ENCODE assay signal across 10 cellular contexts in genomic region chr3:169145551-169145950, GRCh38.
DNase-seq lines count a peak whose midpoint lies in the region; ATAC-seq and TF ChIP-seq lines count a peak whose summit lies in the region.
"Had no signal": no experiment of that assay in that cellular context is flagged by ENCODE, and none has a peak within 500 bp of the region (broad histone marks: within the 10 kb centered on the region; RNA-seq: fewer than 3 reads in every experiment).

No MANE protein-coding gene starts in this region.

- no peak overlapping the region for H3K27ac Mint-ChIP-seq in chondrocyte (ENCODE audit: unreplicated experiment)
- H3K27ac Mint-ChIP-seq: activated CD8-positive, alpha-beta T cell treated with anti-CD3 and anti-CD28 coated beads for 36 hours had no signal

- H3K4me3 ChIP-seq in SK-N-SH (ENCODE audit: low read depth in 2 of 2, low read length in 1 of 2), result peak overlapping the region in 1 of 2 experiments; percentile 65; a peak in 2 of 4 replicates
- peak overlapping the region; percentile 57 for H3K4me3 ChIP-seq in lower lobe of right lung
- peak overlapping the region; percentile 50 for H3K4me3 ChIP-seq in suprapubic skin

- H3K27me3 Mint-ChIP-seq in chondrocyte (ENCODE audit: low read depth), result no peaks in the 10 kb centered on the region

- DNase-seq in SK-N-SH, result no peak
- DNase-seq in chondrocyte (ENCODE audit: low spot score), result no peak
- DNase-seq in lower lobe of right lung, result no peak
- DNase-seq in suprapubic skin (ENCODE audit: low spot score in 2 of 2), result no peak
- no peak for DNase-seq in GF-D8 (lab: John Stamatoyannopoulos, UW)
- no peak for DNase-seq in NCI-H2029 treated with DMSO at 0.1 percent for 48 hours (lab: John Stamatoyannopoulos, UW)
- DNase-seq: activated CD8-positive, alpha-beta T cell treated with anti-CD3 and anti-CD28 coated beads for 36 hours; MV-4-11 had no signal

- H3K79me2 ChIP-seq in SK-N-SH (ENCODE audit: insufficient read depth), result no peaks in the 10 kb centered on the region

- TF ChIP-seq CTCF in SK-N-SH (IDR thresholded peaks at IDR 0.05), result no peak
- TF ChIP-seq CTCF in chondrocyte (IDR thresholded peaks at IDR 0.05), result no peak
- TF ChIP-seq CTCF in lower lobe of right lung (IDR thresholded peaks at IDR 0.05), result no peak
- TF ChIP-seq CTCF in suprapubic skin (IDR thresholded peaks at IDR 0.05), result no peak

- H3K36me3 ChIP-seq in SK-N-SH (replicated peaks in 1 of 2; ENCODE audit: control insufficient read depth in 1 of 2, insufficient read depth in 2 of 2, low read length in 1 of 2) (no peaks in the 10 kb centered on the region), lower lobe of right lung (no peaks in the 10 kb centered on the region), suprapubic skin (no peaks in the 10 kb centered on the region)

- no peaks in the 10 kb centered on the region for H3K9me2 ChIP-seq in SK-N-SH

- POLR2A ChIA-PET in SK-N-SH (lab: Yijun Ruan, JAX), result no interaction called here

- H3K4me2 ChIP-seq in SK-N-SH, result peak overlapping the region; percentile 85; the same call in 1 of the 2 replicates

- no peak for TF ChIP-seq RAD21 in SK-N-SH (IDR thresholded peaks at IDR 0.05; ENCODE audit: low read length)

- CTCF ChIA-PET in SK-N-SH (lab: Yijun Ruan, JAX), result interaction anchor here (3.4 to 10.1 kb wide), 2 partner anchors 13 to 518 kb away, joined by 24 to 322 read pairs; partner anchors contain the start of gene MECOM

- H3K9me3 Mint-ChIP-seq in chondrocyte (ENCODE audit: low read depth), result no peaks in the 10 kb centered on the region
- H3K9me3 Mint-ChIP-seq: activated CD8-positive, alpha-beta T cell treated with anti-CD3 and anti-CD28 coated beads for 36 hours had no signal

- no peaks in the 10 kb centered on the region for H3F3A ChIP-seq in SK-N-SH (replicated peaks; ENCODE audit: insufficient read depth)

- H2AFZ ChIP-seq in SK-N-SH (ENCODE audit: low read depth), result peak overlapping the region; percentile 93; the same call in 1 of the 2 replicates

- 9% methylated on average over 3 of the region's 3 CpGs for WGBS in SK-N-SH (ENCODE audit: low lambda C conversion rate)
- 25% methylated on average over 3 of the region's 3 CpGs for WGBS in suprapubic skin

- H4K20me1 ChIP-seq in SK-N-SH (ENCODE audit: insufficient read depth), result no peaks in the 10 kb centered on the region

- H3K4me1 Mint-ChIP-seq in chondrocyte (ENCODE audit: low read depth), result peaks cover 31% of the 10 kb centered on the region

- H3K36me3 Mint-ChIP-seq in chondrocyte (ENCODE audit: low read depth), result no peaks in the 10 kb centered on the region

- intact Hi-C loops in lower lobe of right lung (cut with DNase I), result loop anchor here (10.0 kb wide), 1 partner anchor 99 kb away; no protein-coding TSS in a partner anchor

- TF ChIP-seq EP300 in SK-N-SH (IDR thresholded peaks at IDR 0.05; ENCODE audit: borderline replicate concordance in 1 of 2, low read depth in 1 of 2, low read length in 1 of 2) (no peak), suprapubic skin (IDR thresholded peaks at IDR 0.05) (no peak)

- H3K9ac ChIP-seq in SK-N-SH, result no peak overlapping the region; the same call in 1 of the 2 replicates

- H3K9me3 ChIP-seq in SK-N-SH (no peaks in the 10 kb centered on the region), lower lobe of right lung (no peaks in the 10 kb centered on the region), suprapubic skin (no peaks in the 10 kb centered on the region)

- ATAC-seq in SK-N-SH treated with all-trans-retinoic acid at 6 μM for 48 hours (no peak), lower lobe of right lung (no peak), HG03469 (IDR thresholded peaks at IDR 0.05; ENCODE audit: unreplicated experiment) (no peak)
- ATAC-seq: activated CD8-positive, alpha-beta T cell treated with anti-CD3 and anti-CD28 coated beads for 36 hours had no signal

- H3K4me3 Mint-ChIP-seq in chondrocyte (ENCODE audit: unreplicated experiment), result peak overlapping the region; percentile 95

- H3K27me3 ChIP-seq in SK-N-SH (ENCODE audit: insufficient read depth), result peaks cover 33% of the 10 kb centered on the region; the same call in 1 of the 2 replicates
- H3K27me3 ChIP-seq in lower lobe of right lung (ENCODE audit: low read depth), result peaks cover 26% of the 10 kb centered on the region
- peaks cover 92% of the 10 kb centered on the region for H3K27me3 ChIP-seq in suprapubic skin

- H3K4me1 ChIP-seq in SK-N-SH (ENCODE audit: control insufficient read depth in 1 of 2, insufficient read depth in 2 of 2, low read depth in 1 of 2, low read length in 1 of 2) (peaks cover 3 to 19% of the 10 kb centered on the region in 2 experiments; a peak in 2 of 4 replicates), lower lobe of right lung (peaks cover 24% of the 10 kb centered on the region), suprapubic skin (peaks cover 33% of the 10 kb centered on the region)

- H3K27ac ChIP-seq in SK-N-SH (ENCODE audit: low read depth in 2 of 2, low read length in 1 of 2) (no peak overlapping the region), lower lobe of right lung (peak overlapping the region; percentile 83), suprapubic skin (no peak overlapping the region)

- no peak for TF ChIP-seq POLR2A in suprapubic skin (IDR thresholded peaks at IDR 0.05)

TF ChIP-seq in SK-N-SH, 30 proteins besides CTCF, POLR2A, EP300 and RAD21 (continues in another document):
- TF ChIP-seq FOSL2 (IDR thresholded peaks at IDR 0.05; ENCODE audit: borderline replicate concordance, low read depth), result no peak
- TF ChIP-seq NRF1 (IDR thresholded peaks at IDR 0.05; ENCODE audit: low read depth, low read length), result no peak
- no peak for TF ChIP-seq RFX5 (IDR thresholded peaks at IDR 0.05; ENCODE audit: low read length)
- no peak for TF ChIP-seq TAF1 (IDR thresholded peaks at IDR 0.05; ENCODE audit: borderline replicate concordance, low read depth, low read length)
- no peak for TF ChIP-seq SIN3A (IDR thresholded peaks at IDR 0.05; ENCODE audit: borderline replicate concordance, low read depth, low read length)
- TF ChIP-seq FOXM1 (IDR thresholded peaks at IDR 0.05; ENCODE audit: low read depth), result no peak
- TF ChIP-seq NFIC (IDR thresholded peaks at IDR 0.05; ENCODE audit: borderline replicate concordance), result no peak
- TF ChIP-seq EZH2phosphoT487 (IDR thresholded peaks at IDR 0.05; ENCODE audit: borderline replicate concordance, low read depth), result no peak
- TF ChIP-seq USF2 (IDR thresholded peaks at IDR 0.05; ENCODE audit: borderline replicate concordance, low read depth, low read length), result no peak
- no peak for TF ChIP-seq MXI1 (IDR thresholded peaks at IDR 0.05; ENCODE audit: low read depth, low read length)
- no peak for TF ChIP-seq ELF1 (IDR thresholded peaks at IDR 0.05)
- no peak for TF ChIP-seq USF1 (IDR thresholded peaks at IDR 0.05; ENCODE audit: borderline replicate concordance, low read depth)
- no peak for TF ChIP-seq RXRA (IDR thresholded peaks at IDR 0.05; ENCODE audit: borderline replicate concordance, low read depth)
- TF ChIP-seq SMC3 (IDR thresholded peaks at IDR 0.05; ENCODE audit: low read depth, low read length), result no peak

TF ChIP-seq in SK-N-SH treated with all-trans-retinoic acid at 6 μM for 48 hours, 23 proteins besides CTCF, POLR2A, EP300 and RAD21:
- TF ChIP-seq OSR1 (CRISPR knock-in tag; IDR thresholded peaks at IDR 0.05), result no peak
- TF ChIP-seq GLIS3 (CRISPR knock-in tag; IDR thresholded peaks at IDR 0.05), result no peak
- TF ChIP-seq ISL1 (CRISPR knock-in tag; IDR thresholded peaks at IDR 0.05), result no peak
- no peak for TF ChIP-seq TOX (CRISPR knock-in tag; IDR thresholded peaks at IDR 0.05; ENCODE audit: borderline replicate concordance)
